Comparison of ENCODE assay signal across 7 cellular contexts in genomic region chr7:152025937-152026890, GRCh38. TPM values are rescaled to one million over a fixed set of nuclear protein-coding genes. Genes with fewer than 3 reads are reported as not detected.
DNase-seq lines count a peak whose midpoint lies in the region; ATAC-seq, FAIRE-seq and TF ChIP-seq lines count a peak whose summit lies in the region.

No MANE protein-coding gene starts in this region.

- H3K27ac Mint-ChIP-seq in WTC11 = no peak overlapping the region

- no peak for FAIRE-seq in small intestine (lab: Jason Lieb, UNC)

- no peak for TF ChIP-seq CTCF in WTC11 (IDR thresholded peaks at IDR 0.05)
- TF ChIP-seq CTCF in gastroesophageal sphincter (IDR thresholded peaks at IDR 0.05) = no peak

- peaks cover 11% of the 10 kb centered on the region for H3K4me1 Mint-ChIP-seq in WTC11

- H3K4me1 ChIP-seq in HAP-1 (0 out of 2 replicates have a peak, but pooled peaks cover 4% of the 10 kb centered on the region), gastroesophageal sphincter (peaks cover 3 to 27% (median 9%) of the 10 kb centered on the region in 3 donors), small intestine (ENCODE audit: control insufficient read depth in 2 of 2, insufficient read depth in 1 of 2, low read depth in 1 of 2, low read length in 1 of 2) (peaks cover 2 to 3% of the 10 kb centered on the region in 2 donors)

- POLR2A ChIA-PET in WTC11 (lab: Charles Lee) = no interaction called here

- peaks cover 21% of the 10 kb centered on the region for H3K36me3 Mint-ChIP-seq in WTC11

- H3K27ac ChIP-seq in gastroesophageal sphincter (peak overlapping the region; percentile 66 to 95 (median 92)), small intestine (ENCODE audit: low read depth in 1 of 2, low read length in 1 of 2) (peak overlapping the region; percentile 45 to 88)

- no peak for ATAC-seq in WTC11
- no peak for ATAC-seq in gastroesophageal sphincter
- no peak for ATAC-seq in GM19463 (IDR thresholded peaks at IDR 0.05; ENCODE audit: unreplicated experiment)

- H3K9me3 ChIP-seq in HAP-1 = no peaks in the 10 kb centered on the region
- no peaks in the 10 kb centered on the region for H3K9me3 ChIP-seq in gastroesophageal sphincter
- no peaks in the 10 kb centered on the region for H3K9me3 ChIP-seq in small intestine (ENCODE audit: control insufficient read depth, low read depth)

- in situ Hi-C loops in HAP-1 (cut with MboI; ENCODE audit: low sequenced_read_pairs) = no loop called here

- H3K36me3 ChIP-seq in HAP-1 (replicated peaks) (peaks cover 2% of the 10 kb centered on the region; the same call in 1 of the 2 replicates), gastroesophageal sphincter (peaks cover 0 to 18% of the 10 kb centered on the region in 2 donors), small intestine (ENCODE audit: control insufficient read depth in 2 of 2, insufficient read depth in 2 of 2, low read length in 2 of 2) (no peaks in the 10 kb centered on the region)

- H3K27me3 ChIP-seq in HAP-1 (ENCODE audit: low read depth) (no peaks in the 10 kb centered on the region), gastroesophageal sphincter (no peaks in the 10 kb centered on the region), small intestine (ENCODE audit: control insufficient read depth in 2 of 2, insufficient read depth in 2 of 2, low read length in 2 of 2) (no peaks in the 10 kb centered on the region)

- TF ChIP-seq EP300 in gastroesophageal sphincter (IDR thresholded peaks at IDR 0.05) = no peak

- DNase-seq in HAP-1 (ENCODE audit: low spot score in 2 of 2) = no peak
- no peak for DNase-seq in WTC11 (ENCODE audit: low spot score)
- DNase-seq in small intestine = peak; percentile 4
- DNase-seq in COR-L47 (lab: John Stamatoyannopoulos, UW) = no peak
- no peak for DNase-seq in NK-92 treated with Interleukin-12 subunit alpha and Interleukin-12 subunit beta, amount 100 ng/mL, for 24 hours (lab: John Stamatoyannopoulos, UW)

- H3K9me3 Mint-ChIP-seq in WTC11 = peaks cover 11% of the 10 kb centered on the region

- CTCF ChIA-PET in WTC11 (lab: Charles Lee) = interaction anchor here (0.7 to 1.2 kb wide), 4 partner anchors 48 to 163 kb away, joined by 3 to 5 read pairs (median 4); no protein-coding TSS in a partner anchor

- H3K4me3 Mint-ChIP-seq in WTC11 = peak overlapping the region; percentile 70

- H3K4me3 ChIP-seq in HAP-1 = peak overlapping the region; percentile 71
- H3K4me3 ChIP-seq in gastroesophageal sphincter = peak overlapping the region; percentile 63 to 81
- peak overlapping the region; percentile 53 to 63 for H3K4me3 ChIP-seq in small intestine (ENCODE audit: low read depth in 1 of 2, low read length in 2 of 2)

- peaks cover 24% of the 10 kb centered on the region for H3K27me3 Mint-ChIP-seq in WTC11 (ENCODE audit: low read depth)

- no peak for TF ChIP-seq POLR2A in gastroesophageal sphincter (IDR thresholded peaks at IDR 0.05)

- 42 to 50% methylated on average over 8 to 9 of the region's 41 CpGs for WGBS in gastroesophageal sphincter (ENCODE audit: low coverage in 1 of 2), 2 donors
- 13 to 14% (median 14%) methylated on average over 33 to 41 of the region's 41 CpGs for WGBS in small intestine, 3 donors

TF ChIP-seq in WTC11, 78 proteins besides CTCF, POLR2A, EP300 and RAD21:
- TF ChIP-seq USF1 (CRISPR knock-in tag; IDR thresholded peaks at IDR 0.05) (0 out of 2 replicates have a peak, but pooled peaks have one; percentile 16), ARID4B (CRISPR knock-in tag; IDR thresholded peaks at IDR 0.05; ENCODE audit: borderline replicate concordance) (0 out of 2 replicates have a peak, but pooled peaks have one; percentile 35)
- TF ChIP-seq, protein P1, sequence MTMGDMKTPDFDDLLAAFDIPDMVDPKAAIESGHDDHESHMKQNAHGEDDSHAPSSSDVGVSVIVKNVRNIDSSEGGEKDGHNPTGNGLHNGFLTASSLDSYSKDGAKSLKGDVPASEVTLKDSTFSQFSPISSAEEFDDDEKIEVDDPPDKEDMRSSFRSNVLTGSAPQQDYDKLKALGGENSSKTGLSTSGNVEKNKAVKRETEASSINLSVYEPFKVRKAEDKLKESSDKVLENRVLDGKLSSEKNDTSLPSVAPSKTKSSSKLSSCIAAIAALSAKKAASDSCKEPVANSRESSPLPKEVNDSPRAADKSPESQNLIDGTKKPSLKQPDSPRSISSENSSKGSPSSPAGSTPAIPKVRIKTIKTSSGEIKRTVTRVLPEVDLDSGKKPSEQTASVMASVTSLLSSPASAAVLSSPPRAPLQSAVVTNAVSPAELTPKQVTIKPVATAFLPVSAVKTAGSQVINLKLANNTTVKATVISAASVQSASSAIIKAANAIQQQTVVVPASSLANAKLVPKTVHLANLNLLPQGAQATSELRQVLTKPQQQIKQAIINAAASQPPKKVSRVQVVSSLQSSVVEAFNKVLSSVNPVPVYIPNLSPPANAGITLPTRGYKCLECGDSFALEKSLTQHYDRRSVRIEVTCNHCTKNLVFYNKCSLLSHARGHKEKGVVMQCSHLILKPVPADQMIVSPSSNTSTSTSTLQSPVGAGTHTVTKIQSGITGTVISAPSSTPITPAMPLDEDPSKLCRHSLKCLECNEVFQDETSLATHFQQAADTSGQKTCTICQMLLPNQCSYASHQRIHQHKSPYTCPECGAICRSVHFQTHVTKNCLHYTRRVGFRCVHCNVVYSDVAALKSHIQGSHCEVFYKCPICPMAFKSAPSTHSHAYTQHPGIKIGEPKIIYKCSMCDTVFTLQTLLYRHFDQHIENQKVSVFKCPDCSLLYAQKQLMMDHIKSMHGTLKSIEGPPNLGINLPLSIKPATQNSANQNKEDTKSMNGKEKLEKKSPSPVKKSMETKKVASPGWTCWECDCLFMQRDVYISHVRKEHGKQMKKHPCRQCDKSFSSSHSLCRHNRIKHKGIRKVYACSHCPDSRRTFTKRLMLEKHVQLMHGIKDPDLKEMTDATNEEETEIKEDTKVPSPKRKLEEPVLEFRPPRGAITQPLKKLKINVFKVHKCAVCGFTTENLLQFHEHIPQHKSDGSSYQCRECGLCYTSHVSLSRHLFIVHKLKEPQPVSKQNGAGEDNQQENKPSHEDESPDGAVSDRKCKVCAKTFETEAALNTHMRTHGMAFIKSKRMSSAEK (CRISPR knock-in tag; IDR thresholded peaks at IDR 0.05; ENCODE audit: borderline replicate concordance) = no peak
TF ChIP-seq in WTC11: peak in this region for 2.

RNA-seq across cellular contexts. Expression of gene GALNT11, which starts 0.7 kb away (rescaled TPM):
- total RNA-seq in WTC11 (2021) = 24.0 to 26.8 TPM (median 24.9 TPM) in 3 replicates
- 10 to 100 TPM; 46.8 to 60.2 (median 51.8) TPM for total RNA-seq in gastroesophageal sphincter
- 10 to 100 TPM in 2 of 3 donors, 1 to 10 TPM in 1; 8.1 to 23.6 (median 11.6) TPM for polyA plus RNA-seq in small intestine
